Comparison of ENCODE assay signal across 7 cellular contexts in the genomic region with DNA sequence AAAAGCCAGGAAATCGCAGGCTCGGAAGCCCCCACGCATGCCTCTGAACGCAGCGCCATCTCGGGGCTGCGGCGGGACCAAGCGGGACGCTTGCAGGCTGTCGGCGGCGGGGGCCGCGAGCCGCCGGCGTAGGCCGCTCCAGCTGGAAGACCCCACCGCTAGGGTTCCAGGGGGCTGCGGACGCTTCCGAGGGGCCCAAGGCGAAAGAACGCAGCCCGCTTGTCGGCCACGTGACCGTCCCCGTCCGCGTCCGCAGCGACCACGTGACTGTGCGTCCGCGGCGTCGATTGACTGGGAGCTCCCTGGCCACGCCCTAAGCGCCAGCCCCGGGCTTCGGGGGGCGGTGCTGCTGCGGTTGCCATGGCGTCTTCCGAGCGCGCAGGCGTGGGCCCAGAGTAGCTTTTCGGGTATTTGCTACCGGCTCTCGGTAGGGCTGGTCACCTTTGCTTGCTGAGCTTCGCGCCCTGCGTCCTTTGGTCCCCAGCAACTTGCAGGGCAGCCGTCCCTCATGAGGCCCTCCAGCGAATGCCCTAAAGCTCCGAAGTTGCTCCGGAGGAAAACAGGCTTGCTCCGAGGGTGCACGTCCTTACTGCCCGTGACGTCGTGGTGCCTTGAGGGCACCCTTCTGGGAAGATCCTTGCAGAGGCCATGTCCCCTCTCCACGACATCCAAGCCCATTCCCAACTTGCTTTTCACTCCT.
DNase-seq lines count a peak whose midpoint lies in the region; ATAC-seq, FAIRE-seq and TF ChIP-seq lines count a peak whose summit lies in the region.

No MANE protein-coding gene starts in this region.

- WGBS in sigmoid colon, 2 donors, result 1 to 6% methylated on average over 67 of the region's 67 CpGs

- TF ChIP-seq CTCF in astrocyte of the cerebellum (IDR thresholded peaks at IDR 0.05; ENCODE audit: low read depth, low read length, missing control alignments) (peak; percentile 47), sigmoid colon (IDR thresholded peaks at IDR 0.05) (peak in 3 of 4 experiments; percentile 8 to 43 (median 37))

- peak overlapping the region; percentile 91 to 93 (median 92) for H3K27ac ChIP-seq in sigmoid colon

- ATAC-seq in HG02970 (IDR thresholded peaks at IDR 0.05; ENCODE audit: low FRiP score, unreplicated experiment), result peak; percentile 88

- intact Hi-C loops in sigmoid colon (cut with DNase I), result loop anchor here (1.0 to 10.0 kb wide), 5 partner anchors 84 to 1621 kb away; a partner anchor contains a TSS

- peak; percentile 96 for FAIRE-seq in GM18507 (lab: Jason Lieb, UNC)

- DNase-seq in GM18507 (ENCODE audit: extremely low spot score, insufficient read length, low read depth), result peak; percentile 87
- peak; percentile 90 to 92 for DNase-seq in NCI-H187 (lab: John Stamatoyannopoulos, UW)
- DNase-seq in T-helper 9 cell, result peak; percentile 90
- peak; percentile 79 for DNase-seq in astrocyte of the cerebellum (ENCODE audit: low read depth)
- DNase-seq in hippocampal formation (lab: John Stamatoyannopoulos, UW), result peak; percentile 91 to 95
- peak; percentile 96 for DNase-seq in sigmoid colon

- H3K4me3 ChIP-seq in astrocyte of the cerebellum (ENCODE audit: low read depth, low read length) (peak overlapping the region; percentile 59), sigmoid colon (peak overlapping the region; percentile 63 to 85 (median 74))

- H3K9me3 ChIP-seq in sigmoid colon, result no peaks in the 10 kb centered on the region

- in situ Hi-C loops in astrocyte of the cerebellum (cut with HindIII; ENCODE audit: low sequenced_read_pairs), result no loop called here

- peak; percentile 18 to 21 for TF ChIP-seq POLR2A in sigmoid colon (IDR thresholded peaks at IDR 0.05)

- H3K4me1 ChIP-seq in sigmoid colon, result peaks cover 0 to 26% (median 17%) of the 10 kb centered on the region in 4 donors

- no peaks in the 10 kb centered on the region for H3K27me3 ChIP-seq in sigmoid colon

- no peak for TF ChIP-seq EP300 in sigmoid colon (IDR thresholded peaks at IDR 0.05)

- no peaks in the 10 kb centered on the region for H3K36me3 ChIP-seq in sigmoid colon

Comparison
In these comparisons a context has a peak if more than half of its experiments do, and no peak if none do; other contexts are left out.
1. Peak in every context shown above with its lines: DNase-seq, ATAC-seq, H3K4me3 ChIP-seq and H3K27ac ChIP-seq.